In genomic region chr1:43970502-43970901, GRCh38 we compare ENCODE assay signal across 8 cellular contexts. TPM values are rescaled to one million over a fixed set of nuclear protein-coding genes. Genes with fewer than 3 reads are reported as not detected.
DNase-seq lines count a peak whose midpoint lies in the region; ATAC-seq and TF ChIP-seq lines count a peak whose summit lies in the region.

No MANE protein-coding gene starts in this region.

- H3K27ac ChIP-seq in right atrium auricular region (no peak overlapping the region), body of pancreas (no peak overlapping the region), vagina (no peak overlapping the region)

- TF ChIP-seq CTCF in right atrium auricular region (IDR thresholded peaks at IDR 0.05) = no peak
- TF ChIP-seq CTCF in body of pancreas (IDR thresholded peaks at IDR 0.05) = no peak
- no peak for TF ChIP-seq CTCF in mesothelial cell of epicardium (IDR thresholded peaks at IDR 0.05; ENCODE audit: unreplicated experiment)
- no peak for TF ChIP-seq CTCF in vagina (IDR thresholded peaks at IDR 0.05)

- H3K4me1 ChIP-seq in right atrium auricular region (peaks cover 0 to 27% of the 10 kb centered on the region in 2 donors), body of pancreas (peaks cover 28% of the 10 kb centered on the region), vagina (peaks cover 24% of the 10 kb centered on the region)

- intact Hi-C loops in left ventricle myocardium superior (cut with micrococcal nuclease) (no loop called here), body of pancreas (cut with DNase I) (no loop called here), vagina (cut with DNase I) (no loop called here)

- H3K4me3 ChIP-seq in right atrium auricular region (peak overlapping the region; percentile 69 to 86), body of pancreas (peak overlapping the region; percentile 21 to 94), vagina (peak overlapping the region; percentile 76 to 77)

- H3K27ac Mint-ChIP-seq in mesothelial cell of epicardium = peak overlapping the region; percentile 88

- H3K36me3 ChIP-seq in right atrium auricular region (peaks cover 6% of the 10 kb centered on the region), body of pancreas (replicated peaks in 1 of 2; ENCODE audit: insufficient read depth in 1 of 2, low read depth in 2 of 2) (no peaks in the 10 kb centered on the region), vagina (peaks cover 0 to 9% of the 10 kb centered on the region in 2 donors)

- H3K4me1 Mint-ChIP-seq in mesothelial cell of epicardium = peaks cover 24% of the 10 kb centered on the region

- peaks cover 13% of the 10 kb centered on the region for H3K36me3 Mint-ChIP-seq in mesothelial cell of epicardium

- no peaks in the 10 kb centered on the region for H3K27me3 Mint-ChIP-seq in mesothelial cell of epicardium (ENCODE audit: low read depth)

- H3K9me3 ChIP-seq in right atrium auricular region = no peaks in the 10 kb centered on the region
- no peaks in the 10 kb centered on the region for H3K9me3 ChIP-seq in body of pancreas
- H3K9me3 ChIP-seq in vagina = no peaks in the 10 kb centered on the region

- TF ChIP-seq POLR2A in body of pancreas (IDR thresholded peaks at IDR 0.05) (no peak), vagina (IDR thresholded peaks at IDR 0.05) (no peak)

- peak overlapping the region; percentile 96 for H3K4me3 Mint-ChIP-seq in mesothelial cell of epicardium

- peaks cover 11% of the 10 kb centered on the region for H3K9me3 Mint-ChIP-seq in mesothelial cell of epicardium

- H3K27me3 ChIP-seq in right atrium auricular region (no peaks in the 10 kb centered on the region), body of pancreas (no peaks in the 10 kb centered on the region), vagina (no peaks in the 10 kb centered on the region)

- no peak for ATAC-seq in left ventricle myocardium superior
- ATAC-seq in body of pancreas = no peak
- ATAC-seq in GM19467 (IDR thresholded peaks at IDR 0.05; ENCODE audit: unreplicated experiment) = no peak
- ATAC-seq in HG03469 (IDR thresholded peaks at IDR 0.05; ENCODE audit: unreplicated experiment) = no peak

- no peak for DNase-seq in right atrium auricular region (ENCODE audit: low spot score)
- DNase-seq in left ventricle myocardium superior = no peak
- DNase-seq in body of pancreas = no peak
- no peak for DNase-seq in mesothelial cell of epicardium (ENCODE audit: low spot score in 2 of 2, unreplicated experiment in 2 of 2)
- DNase-seq in vagina (ENCODE audit: extremely low spot score in 2 of 2) = no peak
- DNase-seq in epidermal melanocyte (ENCODE audit: insufficient read length, low spot score) = no peak

- WGBS in body of pancreas, 2 donors = 29 to 47% methylated on average over 5 of the region's 5 CpGs

RNA-seq across cellular contexts. Expression of gene DPH2, which starts 0.7 kb away (rescaled TPM):
- total RNA-seq in right atrium auricular region = 10 to 100 TPM; 20.5 to 23.0 TPM
- total RNA-seq in left ventricle myocardium superior = 13.3 TPM
- 10 to 100 TPM; 25.4 to 35.3 TPM for total RNA-seq in body of pancreas
- 24.1 to 26.6 TPM (median 25.0 TPM) in 3 replicates for total RNA-seq in mesothelial cell of epicardium
- total RNA-seq in vagina = 15.2 TPM

RNA-seq across cellular contexts. Expression of gene ATP6V0B, which starts 4.3 kb away (rescaled TPM):
- 100 to 1,000 TPM; 108 to 154 TPM for total RNA-seq in right atrium auricular region
- total RNA-seq in left ventricle myocardium superior = 89.6 TPM
- total RNA-seq in body of pancreas = 100 to 1,000 TPM in 1 of 2 donors, 10 to 100 TPM in 1; 73.5 to 103 TPM
- 72.8 to 82.6 TPM (median 75.0 TPM) in 3 replicates for total RNA-seq in mesothelial cell of epicardium
- 71.5 TPM for total RNA-seq in vagina

RNA-seq across cellular contexts. Expression of gene B4GALT2, which starts 8.5 kb away (rescaled TPM):
- 10 to 100 TPM; 33.0 to 48.5 TPM for total RNA-seq in right atrium auricular region
- 35.6 TPM for total RNA-seq in left ventricle myocardium superior
- total RNA-seq in body of pancreas = 10 to 100 TPM; 18.2 to 29.3 TPM
- 55.8 to 58.6 TPM (median 57.8 TPM) in 3 replicates for total RNA-seq in mesothelial cell of epicardium
- total RNA-seq in vagina = 31.4 TPM

RNA-seq across cellular contexts. Expression of gene CCDC24, which starts 20.9 kb away (rescaled TPM):
- total RNA-seq in right atrium auricular region (1 to 10 TPM; 1.6 to 2.0 TPM), left ventricle myocardium superior (1.0 TPM), body of pancreas (10 to 100 TPM in 1 of 2 donors, 1 to 10 TPM in 1; 6.7 to 21.1 TPM), mesothelial cell of epicardium (12.3 to 13.8 TPM (median 12.4 TPM) in 3 replicates), vagina (14.5 TPM)

RNA-seq across cellular contexts. Expression of gene IPO13, which starts 23.8 kb away (rescaled TPM):
- total RNA-seq in right atrium auricular region (10 to 100 TPM; 25.9 to 28.1 TPM), left ventricle myocardium superior (60.0 TPM), body of pancreas (10 to 100 TPM; 10.4 to 29.3 TPM), mesothelial cell of epicardium (21.8 to 26.4 TPM (median 23.2 TPM) in 3 replicates), vagina (34.6 TPM)
